ENCODE assay signal across 25 cellular contexts in the genomic region with DNA sequence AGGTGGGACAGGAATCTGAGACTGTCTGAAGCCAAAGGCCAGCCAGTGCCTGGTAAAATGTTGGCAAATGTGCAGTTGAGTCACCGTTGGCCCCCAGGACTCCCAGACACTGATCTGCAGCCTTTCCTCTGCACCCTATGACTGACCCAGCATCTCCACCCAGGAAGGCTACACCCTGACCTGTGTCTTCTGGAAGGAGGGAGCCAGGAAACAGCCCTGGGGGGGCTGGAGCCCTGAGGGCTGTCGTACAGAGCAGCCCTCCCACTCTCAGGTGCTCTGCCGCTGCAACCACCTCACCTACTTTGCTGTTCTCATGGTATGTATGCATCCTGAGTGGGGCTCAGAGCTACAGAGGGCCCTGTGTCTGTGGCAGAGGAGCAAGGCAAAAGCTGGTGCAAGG. TPM values are rescaled to one million over a fixed set of nuclear protein-coding genes. Genes with fewer than 3 reads are reported as not detected.
"Had no signal": no experiment of that assay in that cellular context is flagged by ENCODE, and none has a peak within 500 bp of the region (broad histone marks: within the 10 kb centered on the region; RNA-seq: fewer than 3 reads in every experiment).

No MANE protein-coding gene starts in this region.

- DNase-seq: activated CD4-positive, alpha-beta T cell treated with anti-CD3 and anti-CD28 coated beads for 1 hour; activated CD4-positive, alpha-beta T cell treated with anti-CD3 and anti-CD28 coated beads, Interleukin-2, amount 50 U/mL, for 1 hour; activated gamma-delta T cell; activated naive CD4-positive, alpha-beta T cell treated with anti-CD3 and anti-CD28 coated beads, Interleukin-2, amount 50 U/mL, for 16 hours; activated naive CD8-positive, alpha-beta T cell treated with anti-CD3 and anti-CD28 coated beads, Interleukin-2, amount 50 U/mL, for 24 hours; activated T-cell treated with anti-CD3 and anti-CD28 coated beads for 4 hours; anterior cingulate cortex; body of pancreas; dermis blood vessel endothelial cell; effector CD8-positive, alpha-beta T cell; foreskin melanocyte; left ventricle myocardium superior; mammary epithelial cell; midbrain; occipital lobe; sigmoid colon; stimulated activated CD4-positive, alpha-beta T cell treated with anti-CD3 and anti-CD28 coated beads, Interleukin-15, amount 100 ng/mL, for 24 hours; stimulated activated naive CD4-positive, alpha-beta T cell; T-helper 1 cell; upper lobe of right lung had no signal

- H3K4me3 Mint-ChIP-seq: activated naive CD8-positive, alpha-beta T cell treated with anti-CD3 and anti-CD28 coated beads, Interleukin-2, amount 50 U/mL, for 24 hours; neural crest cell had no signal

- ATAC-seq: activated naive CD8-positive, alpha-beta T cell treated with anti-CD3 and anti-CD28 coated beads, Interleukin-2, amount 50 U/mL, for 24 hours; body of pancreas; esophagus mucosa; left ventricle myocardium superior; upper lobe of right lung had no signal

- H3K27me3 Mint-ChIP-seq: activated naive CD8-positive, alpha-beta T cell treated with anti-CD3 and anti-CD28 coated beads, Interleukin-2, amount 50 U/mL, for 24 hours had no signal

- H3K4me1 Mint-ChIP-seq: activated naive CD8-positive, alpha-beta T cell treated with anti-CD3 and anti-CD28 coated beads, Interleukin-2, amount 50 U/mL, for 24 hours; neural crest cell had no signal

- H3K27ac Mint-ChIP-seq: activated naive CD8-positive, alpha-beta T cell treated with anti-CD3 and anti-CD28 coated beads, Interleukin-2, amount 50 U/mL, for 24 hours had no signal

RNA-seq across cellular contexts. Expression of a gene that starts 24.0 kb away (rescaled TPM):
- total RNA-seq: cardiac muscle cell, dermis blood vessel endothelial cell, left ventricle myocardium superior, mammary epithelial cell, occipital lobe, renal cortical epithelial cell, smooth muscle cell had no signal
- polyA plus RNA-seq: cardiac muscle cell, mammary epithelial cell, smooth muscle cell had no signal
